Comparison of ENCODE assay signal across 1 cellular context in the genomic region with DNA sequence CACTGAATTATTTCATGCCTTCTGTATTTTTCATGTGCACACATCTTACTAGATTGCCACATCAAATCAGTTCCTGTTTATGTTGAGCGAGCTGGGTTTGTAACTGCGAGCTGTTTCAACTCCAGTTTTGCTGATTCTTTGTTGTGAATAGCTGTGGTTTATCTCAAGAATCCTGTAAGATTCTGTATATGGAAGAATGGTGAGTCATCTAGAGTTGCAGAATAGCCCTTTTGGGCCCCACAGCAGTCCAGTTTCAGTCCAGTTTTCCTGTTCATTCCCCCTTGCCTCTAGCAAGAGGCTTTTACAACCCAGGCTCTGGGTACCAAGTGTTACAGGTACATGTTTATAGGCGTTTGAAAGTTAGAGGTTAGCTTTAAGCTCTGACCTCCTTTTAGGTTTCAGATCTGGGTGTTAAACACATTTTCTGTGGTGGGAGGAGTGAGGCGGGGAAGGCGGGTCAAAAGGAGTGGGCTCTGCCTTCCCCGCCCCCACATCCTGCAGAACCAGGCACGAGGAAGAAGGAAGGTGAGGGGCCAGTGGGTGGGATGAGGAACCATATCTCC.
TF ChIP-seq lines count a peak whose summit lies in the region.

No MANE protein-coding gene starts in this region.

TF ChIP-seq in K562, 482 proteins besides CTCF, POLR2A, EP300 and RAD21 (continued from another document and continues in another):
- TF ChIP-seq, protein P1, sequence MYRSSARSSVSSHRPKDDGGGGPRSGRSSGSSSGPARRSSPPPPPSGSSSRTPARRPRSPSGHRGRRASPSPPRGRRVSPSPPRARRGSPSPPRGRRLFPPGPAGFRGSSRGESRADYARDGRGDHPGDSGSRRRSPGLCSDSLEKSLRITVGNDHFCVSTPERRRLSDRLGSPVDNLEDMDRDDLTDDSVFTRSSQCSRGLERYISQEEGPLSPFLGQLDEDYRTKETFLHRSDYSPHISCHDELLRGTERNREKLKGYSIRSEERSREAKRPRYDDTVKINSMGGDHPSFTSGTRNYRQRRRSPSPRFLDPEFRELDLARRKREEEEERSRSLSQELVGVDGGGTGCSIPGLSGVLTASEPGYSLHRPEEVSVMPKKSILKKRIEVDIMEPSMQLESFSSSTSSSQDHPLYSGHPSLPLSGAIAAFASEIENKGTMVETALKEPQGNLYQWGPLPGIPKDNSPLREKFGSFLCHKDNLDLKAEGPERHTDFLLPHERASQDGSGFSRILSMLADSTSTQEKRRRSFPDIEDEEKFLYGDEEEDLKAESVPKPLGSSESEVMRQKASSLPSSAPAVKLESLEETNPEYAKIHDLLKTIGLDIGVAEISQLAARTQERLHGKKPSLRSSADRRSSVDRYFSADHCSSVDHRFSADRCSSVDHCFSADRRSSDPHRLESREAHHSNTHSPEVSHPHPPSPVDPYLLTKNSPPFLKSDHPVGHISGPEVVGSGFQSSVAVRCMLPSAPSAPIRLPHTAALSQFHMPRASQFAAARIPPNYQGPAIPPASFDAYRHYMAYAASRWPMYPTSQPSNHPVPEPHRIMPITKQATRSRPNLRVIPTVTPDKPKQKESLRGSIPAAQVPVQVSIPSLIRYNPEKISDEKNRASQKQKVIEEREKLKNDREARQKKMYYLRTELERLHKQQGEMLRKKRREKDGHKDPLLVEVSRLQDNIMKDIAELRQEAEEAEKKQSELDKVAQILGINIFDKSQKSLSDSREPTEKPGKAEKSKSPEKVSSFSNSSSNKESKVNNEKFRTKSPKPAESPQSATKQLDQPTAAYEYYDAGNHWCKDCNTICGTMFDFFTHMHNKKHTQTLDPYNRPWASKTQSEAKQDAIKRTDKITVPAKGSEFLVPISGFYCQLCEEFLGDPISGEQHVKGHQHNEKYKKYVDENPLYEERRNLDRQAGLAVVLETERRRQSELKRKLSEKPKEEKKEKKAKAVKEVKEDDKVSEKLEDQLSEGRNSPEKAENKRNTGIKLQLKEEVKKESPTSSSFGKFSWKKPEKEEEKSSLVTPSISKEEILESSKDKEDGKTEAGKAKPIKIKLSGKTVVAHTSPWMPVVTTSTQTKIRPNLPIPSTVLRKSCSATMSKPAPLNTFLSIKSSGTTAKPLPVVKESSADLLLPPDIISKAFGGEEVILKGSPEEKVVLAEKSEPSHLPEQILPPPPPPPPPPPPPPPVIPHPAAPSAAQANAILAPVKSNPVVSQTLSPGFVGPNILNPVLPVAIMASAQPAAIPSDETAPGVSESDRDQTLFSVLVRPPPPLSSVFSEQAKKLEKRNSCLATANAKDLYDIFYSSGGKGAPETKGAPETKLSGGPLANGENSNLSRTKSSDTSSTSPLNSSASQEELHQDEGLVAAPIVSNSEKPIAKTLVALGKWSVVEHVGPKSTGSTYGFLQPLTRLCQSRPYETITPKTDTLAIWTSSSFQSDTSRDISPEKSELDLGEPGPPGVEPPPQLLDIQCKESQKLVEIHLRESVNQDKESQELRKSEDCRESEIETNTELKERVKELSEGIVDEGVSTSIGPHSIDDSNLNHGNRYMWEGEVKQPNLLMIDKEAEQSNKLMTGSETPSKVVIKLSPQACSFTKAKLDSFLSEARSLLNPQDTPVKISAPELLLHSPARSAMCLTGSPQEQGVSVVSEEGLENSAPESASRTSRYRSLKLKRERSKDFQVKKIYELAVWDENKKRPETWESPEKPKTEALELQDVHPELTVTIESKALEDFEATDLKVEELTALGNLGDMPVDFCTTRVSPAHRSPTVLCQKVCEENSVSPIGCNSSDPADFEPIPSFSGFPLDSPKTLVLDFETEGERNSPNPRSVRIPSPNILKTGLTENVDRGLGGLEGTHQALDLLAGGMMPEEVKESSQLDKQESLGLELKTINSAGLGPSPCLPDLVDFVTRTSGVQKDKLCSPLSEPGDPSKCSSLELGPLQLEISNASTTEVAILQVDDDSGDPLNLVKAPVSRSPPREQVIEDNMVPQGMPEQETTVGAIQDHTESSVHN (IDR thresholded peaks at IDR 0.05; ENCODE audit: borderline replicate concordance in 1 of 2, low read depth in 1 of 2): peak in 1 of 2 experiments; percentile 77; a peak in 2 of 4 replicates
- TF ChIP-seq KDM5B (IDR thresholded peaks at IDR 0.05; ENCODE audit: insufficient replicate concordance, low read depth, low read length) (no peak), SRSF9 (IDR thresholded peaks at IDR 0.05; ENCODE audit: borderline replicate concordance, low read depth, low read length) (no peak), ZNF197 (CRISPR knock-in tag; IDR thresholded peaks at IDR 0.05; ENCODE audit: low read depth) (0 out of 2 replicates have a peak, but pooled peaks have one; percentile 36), ZBTB7A (IDR thresholded peaks at IDR 0.05; ENCODE audit: borderline replicate concordance, control insufficient read depth, low read depth, low read length) (no peak), MYBL2 (IDR thresholded peaks at IDR 0.05; ENCODE audit: low read depth) (no peak), MYBL2 (CRISPR knock-in tag; IDR thresholded peaks at IDR 0.05; ENCODE audit: borderline replicate concordance) (no peak), ZNF124 (CRISPR knock-in tag; IDR thresholded peaks at IDR 0.05) (no peak), SMAD3 (CRISPR knock-in tag; conservative IDR thresholded peaks at IDR 0.05) (no peak), KLF6 (CRISPR knock-in tag; IDR thresholded peaks at IDR 0.05; ENCODE audit: borderline replicate concordance) (no peak), SMARCA5 (IDR thresholded peaks at IDR 0.05) (no peak), SMARCA4 (IDR thresholded peaks at IDR 0.05) (peak; percentile 89), ZNF766 (CRISPR knock-in tag; conservative IDR thresholded peaks at IDR 0.05) (no peak), RUNX1 (IDR thresholded peaks at IDR 0.05; ENCODE audit: low read depth) (no peak), MAZ (CRISPR knock-in tag; conservative IDR thresholded peaks at IDR 0.05 in 1 of 2, IDR thresholded peaks at IDR 0.05 in 1 of 2) (peak in 1 of 2 experiments; percentile 60; a peak in 2 of 4 replicates), SMARCC2 (IDR thresholded peaks at IDR 0.05; ENCODE audit: low read depth) (peak; percentile 76), NRF1 (conservative IDR thresholded peaks at IDR 0.05 in 1 of 2, IDR thresholded peaks at IDR 0.05 in 1 of 2) (peak; percentile 19 to 34; a peak in 1 of 4 replicates), XRCC5 (IDR thresholded peaks at IDR 0.05; ENCODE audit: low read depth, low read length) (no peak), MCM3 (IDR thresholded peaks at IDR 0.05) (no peak), MEF2A (IDR thresholded peaks at IDR 0.05; ENCODE audit: control insufficient read depth, low read depth, low read length) (0 out of 2 replicates have a peak, but pooled peaks have one; percentile 3), NCOR1 (IDR thresholded peaks at IDR 0.05) (peak; percentile 56), PTTG1 (tag; IDR thresholded peaks at IDR 0.05; ENCODE audit: low read depth) (no peak), CHD4 (IDR thresholded peaks at IDR 0.05; ENCODE audit: insufficient read depth, insufficient replicate concordance, low read depth, low read length, poor library complexity, severe bottlenecking) (no peak), ZNF445 (CRISPR knock-in tag; IDR thresholded peaks at IDR 0.05; ENCODE audit: low read depth) (no peak), BRD9 (IDR thresholded peaks at IDR 0.05; ENCODE audit: low read depth, partially characterized antibody) (no peak), HEY1 (CRISPR knock-in tag; IDR thresholded peaks at IDR 0.05; ENCODE audit: borderline replicate concordance) (no peak)
- TF ChIP-seq, protein P2, sequence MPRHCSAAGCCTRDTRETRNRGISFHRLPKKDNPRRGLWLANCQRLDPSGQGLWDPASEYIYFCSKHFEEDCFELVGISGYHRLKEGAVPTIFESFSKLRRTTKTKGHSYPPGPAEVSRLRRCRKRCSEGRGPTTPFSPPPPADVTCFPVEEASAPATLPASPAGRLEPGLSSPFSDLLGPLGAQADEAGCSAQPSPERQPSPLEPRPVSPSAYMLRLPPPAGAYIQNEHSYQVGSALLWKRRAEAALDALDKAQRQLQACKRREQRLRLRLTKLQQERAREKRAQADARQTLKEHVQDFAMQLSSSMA (CRISPR knock-in tag; IDR thresholded peaks at IDR 0.05): no peak
- TF ChIP-seq, protein P3, sequence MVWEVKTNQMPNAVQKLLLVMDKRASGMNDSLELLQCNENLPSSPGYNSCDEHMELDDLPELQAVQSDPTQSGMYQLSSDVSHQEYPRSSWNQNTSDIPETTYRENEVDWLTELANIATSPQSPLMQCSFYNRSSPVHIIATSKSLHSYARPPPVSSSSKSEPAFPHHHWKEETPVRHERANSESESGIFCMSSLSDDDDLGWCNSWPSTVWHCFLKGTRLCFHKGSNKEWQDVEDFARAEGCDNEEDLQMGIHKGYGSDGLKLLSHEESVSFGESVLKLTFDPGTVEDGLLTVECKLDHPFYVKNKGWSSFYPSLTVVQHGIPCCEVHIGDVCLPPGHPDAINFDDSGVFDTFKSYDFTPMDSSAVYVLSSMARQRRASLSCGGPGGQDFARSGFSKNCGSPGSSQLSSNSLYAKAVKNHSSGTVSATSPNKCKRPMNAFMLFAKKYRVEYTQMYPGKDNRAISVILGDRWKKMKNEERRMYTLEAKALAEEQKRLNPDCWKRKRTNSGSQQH (CRISPR knock-in tag; IDR thresholded peaks at IDR 0.05): no peak
- TF ChIP-seq, protein P4, sequence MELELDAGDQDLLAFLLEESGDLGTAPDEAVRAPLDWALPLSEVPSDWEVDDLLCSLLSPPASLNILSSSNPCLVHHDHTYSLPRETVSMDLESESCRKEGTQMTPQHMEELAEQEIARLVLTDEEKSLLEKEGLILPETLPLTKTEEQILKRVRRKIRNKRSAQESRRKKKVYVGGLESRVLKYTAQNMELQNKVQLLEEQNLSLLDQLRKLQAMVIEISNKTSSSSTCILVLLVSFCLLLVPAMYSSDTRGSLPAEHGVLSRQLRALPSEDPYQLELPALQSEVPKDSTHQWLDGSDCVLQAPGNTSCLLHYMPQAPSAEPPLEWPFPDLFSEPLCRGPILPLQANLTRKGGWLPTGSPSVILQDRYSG (tag; conservative IDR thresholded peaks at IDR 0.05; ENCODE audit: low read depth): no peak
- TF ChIP-seq, protein P5, sequence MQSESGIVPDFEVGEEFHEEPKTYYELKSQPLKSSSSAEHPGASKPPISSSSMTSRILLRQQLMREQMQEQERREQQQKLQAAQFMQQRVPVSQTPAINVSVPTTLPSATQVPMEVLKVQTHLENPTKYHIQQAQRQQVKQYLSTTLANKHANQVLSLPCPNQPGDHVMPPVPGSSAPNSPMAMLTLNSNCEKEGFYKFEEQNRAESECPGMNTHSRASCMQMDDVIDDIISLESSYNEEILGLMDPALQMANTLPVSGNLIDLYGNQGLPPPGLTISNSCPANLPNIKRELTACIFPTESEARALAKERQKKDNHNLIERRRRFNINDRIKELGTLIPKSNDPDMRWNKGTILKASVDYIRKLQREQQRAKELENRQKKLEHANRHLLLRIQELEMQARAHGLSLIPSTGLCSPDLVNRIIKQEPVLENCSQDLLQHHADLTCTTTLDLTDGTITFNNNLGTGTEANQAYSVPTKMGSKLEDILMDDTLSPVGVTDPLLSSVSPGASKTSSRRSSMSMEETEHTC (IDR thresholded peaks at IDR 0.05): no peak
- TF ChIP-seq, protein P6, sequence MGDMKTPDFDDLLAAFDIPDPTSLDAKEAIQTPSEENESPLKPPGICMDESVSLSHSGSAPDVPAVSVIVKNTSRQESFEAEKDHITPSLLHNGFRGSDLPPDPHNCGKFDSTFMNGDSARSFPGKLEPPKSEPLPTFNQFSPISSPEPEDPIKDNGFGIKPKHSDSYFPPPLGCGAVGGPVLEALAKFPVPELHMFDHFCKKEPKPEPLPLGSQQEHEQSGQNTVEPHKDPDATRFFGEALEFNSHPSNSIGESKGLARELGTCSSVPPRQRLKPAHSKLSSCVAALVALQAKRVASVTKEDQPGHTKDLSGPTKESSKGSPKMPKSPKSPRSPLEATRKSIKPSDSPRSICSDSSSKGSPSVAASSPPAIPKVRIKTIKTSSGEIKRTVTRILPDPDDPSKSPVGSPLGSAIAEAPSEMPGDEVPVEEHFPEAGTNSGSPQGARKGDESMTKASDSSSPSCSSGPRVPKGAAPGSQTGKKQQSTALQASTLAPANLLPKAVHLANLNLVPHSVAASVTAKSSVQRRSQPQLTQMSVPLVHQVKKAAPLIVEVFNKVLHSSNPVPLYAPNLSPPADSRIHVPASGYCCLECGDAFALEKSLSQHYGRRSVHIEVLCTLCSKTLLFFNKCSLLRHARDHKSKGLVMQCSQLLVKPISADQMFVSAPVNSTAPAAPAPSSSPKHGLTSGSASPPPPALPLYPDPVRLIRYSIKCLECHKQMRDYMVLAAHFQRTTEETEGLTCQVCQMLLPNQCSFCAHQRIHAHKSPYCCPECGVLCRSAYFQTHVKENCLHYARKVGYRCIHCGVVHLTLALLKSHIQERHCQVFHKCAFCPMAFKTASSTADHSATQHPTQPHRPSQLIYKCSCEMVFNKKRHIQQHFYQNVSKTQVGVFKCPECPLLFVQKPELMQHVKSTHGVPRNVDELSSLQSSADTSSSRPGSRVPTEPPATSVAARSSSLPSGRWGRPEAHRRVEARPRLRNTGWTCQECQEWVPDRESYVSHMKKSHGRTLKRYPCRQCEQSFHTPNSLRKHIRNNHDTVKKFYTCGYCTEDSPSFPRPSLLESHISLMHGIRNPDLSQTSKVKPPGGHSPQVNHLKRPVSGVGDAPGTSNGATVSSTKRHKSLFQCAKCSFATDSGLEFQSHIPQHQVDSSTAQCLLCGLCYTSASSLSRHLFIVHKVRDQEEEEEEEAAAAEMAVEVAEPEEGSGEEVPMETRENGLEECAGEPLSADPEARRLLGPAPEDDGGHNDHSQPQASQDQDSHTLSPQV (IDR thresholded peaks at IDR 0.05): peak; percentile 49
- TF ChIP-seq, protein P7, sequence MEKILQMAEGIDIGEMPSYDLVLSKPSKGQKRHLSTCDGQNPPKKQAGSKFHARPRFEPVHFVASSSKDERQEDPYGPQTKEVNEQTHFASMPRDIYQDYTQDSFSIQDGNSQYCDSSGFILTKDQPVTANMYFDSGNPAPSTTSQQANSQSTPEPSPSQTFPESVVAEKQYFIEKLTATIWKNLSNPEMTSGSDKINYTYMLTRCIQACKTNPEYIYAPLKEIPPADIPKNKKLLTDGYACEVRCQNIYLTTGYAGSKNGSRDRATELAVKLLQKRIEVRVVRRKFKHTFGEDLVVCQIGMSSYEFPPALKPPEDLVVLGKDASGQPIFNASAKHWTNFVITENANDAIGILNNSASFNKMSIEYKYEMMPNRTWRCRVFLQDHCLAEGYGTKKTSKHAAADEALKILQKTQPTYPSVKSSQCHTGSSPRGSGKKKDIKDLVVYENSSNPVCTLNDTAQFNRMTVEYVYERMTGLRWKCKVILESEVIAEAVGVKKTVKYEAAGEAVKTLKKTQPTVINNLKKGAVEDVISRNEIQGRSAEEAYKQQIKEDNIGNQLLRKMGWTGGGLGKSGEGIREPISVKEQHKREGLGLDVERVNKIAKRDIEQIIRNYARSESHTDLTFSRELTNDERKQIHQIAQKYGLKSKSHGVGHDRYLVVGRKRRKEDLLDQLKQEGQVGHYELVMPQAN (IDR thresholded peaks at IDR 0.05; ENCODE audit: borderline replicate concordance): no peak
- TF ChIP-seq, protein P8, sequence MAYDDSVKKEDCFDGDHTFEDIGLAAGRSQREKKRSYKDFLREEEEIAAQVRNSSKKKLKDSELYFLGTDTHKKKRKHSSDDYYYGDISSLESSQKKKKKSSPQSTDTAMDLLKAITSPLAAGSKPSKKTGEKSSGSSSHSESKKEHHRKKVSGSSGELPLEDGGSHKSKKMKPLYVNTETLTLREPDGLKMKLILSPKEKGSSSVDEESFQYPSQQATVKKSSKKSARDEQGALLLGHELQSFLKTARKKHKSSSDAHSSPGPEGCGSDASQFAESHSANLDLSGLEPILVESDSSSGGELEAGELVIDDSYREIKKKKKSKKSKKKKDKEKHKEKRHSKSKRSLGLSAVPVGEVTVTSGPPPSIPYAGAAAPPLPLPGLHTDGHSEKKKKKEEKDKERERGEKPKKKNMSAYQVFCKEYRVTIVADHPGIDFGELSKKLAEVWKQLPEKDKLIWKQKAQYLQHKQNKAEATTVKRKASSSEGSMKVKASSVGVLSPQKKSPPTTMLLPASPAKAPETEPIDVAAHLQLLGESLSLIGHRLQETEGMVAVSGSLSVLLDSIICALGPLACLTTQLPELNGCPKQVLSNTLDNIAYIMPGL (CRISPR knock-in tag; IDR thresholded peaks at IDR 0.05): no peak
